17 cellular contexts compared by ENCODE assay signal in genomic region chr7:155836216-155837125, GRCh38. TPM values are rescaled to one million over a fixed set of nuclear protein-coding genes. Genes with fewer than 3 reads are reported as not detected.
"Had no signal": no experiment of that assay in that cellular context is flagged by ENCODE, and none has a peak within 500 bp of the region (broad histone marks: within the 10 kb centered on the region; RNA-seq: fewer than 3 reads in every experiment).

No MANE protein-coding gene starts in this region.

- H3K4me1 ChIP-seq: heart left ventricle, tibial artery, uterus had no signal

- H3K36me3 Mint-ChIP-seq: naive B cell had no signal

- H3K27ac Mint-ChIP-seq: activated CD4-positive, alpha-beta T cell treated with anti-CD3 and anti-CD28 coated beads, Interleukin-2, amount 10 ng/mL, durations not matched to agents 7 days and 5 days; activated T-cell treated with anti-CD3 and anti-CD28 coated beads, Interleukin-2, amount 50 U/mL, for 72 hours; effector memory CD8-positive, alpha-beta T cell; naive B cell; progenitor cell of endocrine pancreas had no signal

- H3K9me3 Mint-ChIP-seq: activated CD4-positive, alpha-beta T cell treated with anti-CD3 and anti-CD28 coated beads, Interleukin-2, amount 10 ng/mL, durations not matched to agents 7 days and 5 days; activated T-cell treated with anti-CD3 and anti-CD28 coated beads, Interleukin-2, amount 50 U/mL, for 72 hours; effector memory CD8-positive, alpha-beta T cell; naive B cell had no signal

- DNase-seq: activated CD4-positive, alpha-beta T cell treated with anti-CD3 and anti-CD28 coated beads, Interleukin-2, amount 10 ng/mL, durations not matched to agents 7 days and 5 days; activated CD8-positive, alpha-beta memory T cell treated with anti-CD3 and anti-CD28 coated beads, Interleukin-2, amount 50 U/mL, for 48 hours; activated T-cell treated with anti-CD3 and anti-CD28 coated beads, Interleukin-2, amount 50 U/mL, for 72 hours; anterior cingulate cortex; brain microvascular endothelial cell; dermis blood vessel endothelial cell; effector memory CD8-positive, alpha-beta T cell; left colon; naive B cell; right cardiac atrium; stimulated activated CD4-positive, alpha-beta T cell treated with anti-CD3 and anti-CD28 coated beads, Interleukin-1b, Interleukin-23, amount 100 ng/mL, for 48 hours; uterus had no signal

- H3K4me3 Mint-ChIP-seq: activated CD4-positive, alpha-beta T cell treated with anti-CD3 and anti-CD28 coated beads, Interleukin-2, amount 10 ng/mL, durations not matched to agents 7 days and 5 days; activated T-cell treated with anti-CD3 and anti-CD28 coated beads, Interleukin-2, amount 50 U/mL, for 72 hours; effector memory CD8-positive, alpha-beta T cell; naive B cell had no signal

- H3K9me3 ChIP-seq: heart left ventricle, tibial artery, uterus had no signal

- H3K27ac ChIP-seq: brain microvascular endothelial cell, heart left ventricle, tibial artery, uterus had no signal

- H3K4me3 ChIP-seq: heart left ventricle, lung, tibial artery, uterus had no signal

- ATAC-seq: activated T-cell treated with anti-CD3 and anti-CD28 coated beads, Interleukin-2, amount 50 U/mL, for 72 hours; effector memory CD8-positive, alpha-beta T cell; heart left ventricle; left colon; right cardiac atrium had no signal

- H3K4me1 Mint-ChIP-seq: activated CD4-positive, alpha-beta T cell treated with anti-CD3 and anti-CD28 coated beads, Interleukin-2, amount 10 ng/mL, durations not matched to agents 7 days and 5 days; naive B cell had no signal

- FAIRE-seq: frontal cortex had no signal

- H3K36me3 ChIP-seq: brain microvascular endothelial cell, heart left ventricle, tibial artery, uterus had no signal

- H3K27me3 ChIP-seq: uterus had no signal

RNA-seq across cellular contexts. Expression of gene SHH, which starts 24.2 kb away (rescaled TPM):
- total RNA-seq: activated CD4-positive, alpha-beta T cell treated with anti-CD3 and anti-CD28 coated beads, Interleukin-2, amount 10 ng/mL, durations not matched to agents 7 days and 5 days; dermis blood vessel endothelial cell; heart left ventricle; right cardiac atrium had no signal
- polyA plus RNA-seq: heart left ventricle, right cardiac atrium had no signal
